ENCODE assay signal across 14 cellular contexts in the genomic region with DNA sequence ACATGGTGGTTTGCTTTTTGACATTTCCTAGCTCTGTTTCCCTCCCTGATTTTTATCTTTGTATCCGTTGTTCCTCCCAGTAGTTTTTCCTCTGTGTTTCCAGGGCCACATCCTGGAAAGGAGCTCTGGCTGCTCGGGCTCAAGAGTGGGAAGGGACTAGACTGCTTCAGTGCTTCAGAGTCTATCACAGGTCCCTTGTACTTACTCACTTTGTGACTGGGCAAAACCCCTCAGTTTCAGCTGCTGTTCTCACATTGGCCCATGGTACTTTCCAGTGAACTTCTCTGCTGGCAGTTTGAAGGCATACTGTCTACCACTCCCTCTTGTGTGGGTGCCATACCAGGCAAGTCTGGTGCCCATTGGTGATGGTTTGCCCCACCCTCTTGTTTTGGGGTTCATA. TPM values are rescaled to one million over a fixed set of nuclear protein-coding genes. Genes with fewer than 3 reads are reported as not detected.
DNase-seq lines count a peak whose midpoint lies in the region; ATAC-seq and TF ChIP-seq lines count a peak whose summit lies in the region.
"Had no signal": no experiment of that assay in that cellular context is flagged by ENCODE, and none has a peak within 500 bp of the region (broad histone marks: within the 10 kb centered on the region; RNA-seq: fewer than 3 reads in every experiment).

No MANE protein-coding gene starts in this region.

- DNase-seq in stimulated activated CD4-positive, alpha-beta T cell treated with anti-CD3 and anti-CD28 coated beads, Interleukin-1b, Interleukin-23, amount 100 ng/mL, for 48 hours, result peak; percentile 58
- DNase-seq in stimulated activated CD4-positive, alpha-beta T cell treated with anti-CD3 and anti-CD28 coated beads, Interleukin-4, amount 100 ng/mL, for 1 hour, result no peak
- no peak for DNase-seq in posterior cingulate gyrus
- DNase-seq in C1 segment of cervical spinal cord (lab: John Stamatoyannopoulos, UW), result no peak
- no peak for DNase-seq in prostate gland (ENCODE audit: low spot score)
- no peak for DNase-seq in right cardiac atrium
- DNase-seq: anterior cingulate cortex had no signal

- H3K9me3 ChIP-seq in prostate gland (no peaks in the 10 kb centered on the region), right cardiac atrium (ENCODE audit: control insufficient read depth, low read length) (no peaks in the 10 kb centered on the region)

- H3K4me1 ChIP-seq in prostate gland (replicated peaks) (no peaks in the 10 kb centered on the region), right cardiac atrium (ENCODE audit: control insufficient read depth, insufficient read depth, low read length) (no peaks in the 10 kb centered on the region)

- peak; percentile 91 for ATAC-seq in HG02571 (IDR thresholded peaks at IDR 0.05; ENCODE audit: unreplicated experiment)
- peak; percentile 51 for ATAC-seq in HG03558 (IDR thresholded peaks at IDR 0.05; ENCODE audit: extremely low read depth, unreplicated experiment)
- no peak for ATAC-seq in right cardiac atrium

- intact Hi-C loops in posterior cingulate gyrus (cut with DNase I), result no loop called here
- intact Hi-C loops in prostate gland (cut with DNase I), result no loop called here
- intact Hi-C loops in right cardiac atrium (cut with DNase I), result loop anchor here in 1 of 4 donors (10.0 kb wide), 3 partner anchors 104 to 514 kb away; partner anchors contain the start of genes DGUOK and TET3

- H3K36me3 ChIP-seq in prostate gland, result no peaks in the 10 kb centered on the region

- no peak overlapping the region for H3K4me3 ChIP-seq in prostate gland
- no peak overlapping the region for H3K4me3 ChIP-seq in right cardiac atrium (ENCODE audit: low read length)

- no peak for TF ChIP-seq POLR2A in prostate gland (IDR thresholded peaks at IDR 0.05)

- H3K27ac ChIP-seq in prostate gland (no peak overlapping the region), right cardiac atrium (ENCODE audit: low read length) (no peak overlapping the region)
- H3K27ac ChIP-seq: C4-2B, KMS-11 had no signal

- TF ChIP-seq CTCF in prostate gland (IDR thresholded peaks at IDR 0.05), result no peak

- WGBS in prostate gland, result 29% methylated on average over 2 of the region's 2 CpGs
- WGBS in right cardiac atrium, result 12% methylated on average over 2 of the region's 2 CpGs

- H3K27me3 ChIP-seq in prostate gland (replicated peaks; ENCODE audit: insufficient read depth) (no peaks in the 10 kb centered on the region), right cardiac atrium (ENCODE audit: control insufficient read depth, insufficient read depth) (peaks cover 3% of the 10 kb centered on the region)

RNA-seq across cellular contexts. Expression of gene STAMBP, which starts 7.5 kb away (rescaled TPM):
- total RNA-seq in prostate gland (10 to 100 TPM; 45.9 to 56.6 TPM), right cardiac atrium (10 to 100 TPM; 33.6 to 48.0 (median 41.3) TPM)
- polyA plus RNA-seq in right cardiac atrium, result 36.0 TPM

RNA-seq across cellular contexts. Expression of gene C2orf78, which starts 37.2 kb away (rescaled TPM):
- total RNA-seq in prostate gland (under 1 TPM in 1 of 2 donors, not detected in 1; 0.91 TPM), right cardiac atrium (not detected)
- not detected for polyA plus RNA-seq in right cardiac atrium
- total RNA-seq: NCI-H460; osteocyte; T-helper 1 cell treated with Interleukin-12 subunit alpha and Interleukin-12 subunit beta and Interleukin-4 antibody, amounts not matched to agents 30 ng/mL and 1 ng/mL, for 36 hours had no signal

RNA-seq across cellular contexts. Expression of gene DUSP11, which starts 41.3 kb away (rescaled TPM):
- total RNA-seq in prostate gland (10 to 100 TPM; 37.8 to 39.5 TPM), right cardiac atrium (10 to 100 TPM; 13.0 to 16.2 (median 14.4) TPM)
- 14.7 TPM for polyA plus RNA-seq in right cardiac atrium

Comparison
In these comparisons a context has a peak if more than half of its experiments do, and no peak if none do; other contexts are left out.
1. ATAC-seq: peak in HG02571 (single experiment) and HG03558 (single experiment); none in right cardiac atrium (0 of 2).